Comparison of ENCODE assay signal across 8 cellular contexts in the genomic region with DNA sequence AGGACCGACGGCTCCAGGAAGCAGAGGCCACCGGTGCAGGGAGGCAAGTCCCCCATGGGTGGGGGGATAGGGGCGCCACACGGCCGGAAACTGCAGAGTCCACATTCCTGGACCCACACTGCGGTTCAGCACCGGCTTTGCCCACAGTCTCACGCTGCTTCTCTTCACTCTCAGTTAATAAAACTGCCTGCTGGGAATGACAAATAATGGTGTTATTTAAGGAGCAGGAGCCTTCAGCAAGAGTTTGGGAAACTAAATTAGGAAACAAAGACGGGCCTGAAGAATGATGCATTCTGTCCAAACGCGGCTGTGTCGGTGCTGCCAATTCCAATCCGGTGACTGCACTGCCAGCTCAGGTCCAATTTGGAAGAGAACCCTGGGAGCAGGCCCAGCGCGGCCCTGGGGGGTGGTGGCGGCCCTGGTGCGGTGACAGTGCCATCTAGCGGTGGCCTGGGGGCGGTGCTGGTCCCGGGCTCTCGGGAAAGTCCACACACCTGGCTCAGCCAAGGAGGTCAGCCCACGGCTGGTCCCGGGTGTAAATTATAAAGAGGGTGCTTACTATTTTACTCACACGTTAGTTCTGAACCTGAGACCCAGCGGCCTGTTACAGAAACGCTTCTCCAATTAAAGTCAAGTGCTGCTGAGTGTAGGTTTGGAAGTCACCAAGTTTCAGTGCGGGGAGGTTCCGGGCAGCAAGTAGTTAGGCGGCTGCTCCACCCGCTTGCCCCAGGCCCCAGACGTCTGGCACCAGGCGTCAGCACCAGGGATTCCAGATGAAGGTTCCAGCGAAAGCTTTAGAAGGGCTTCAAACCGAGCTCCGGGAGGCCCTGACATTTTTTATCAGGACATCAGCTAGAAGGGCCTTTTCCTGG.
DNase-seq lines count a peak whose midpoint lies in the region; ATAC-seq, FAIRE-seq and TF ChIP-seq lines count a peak whose summit lies in the region.

No MANE protein-coding gene starts in this region.

- H3K4me3 ChIP-seq in mesendoderm (ENCODE audit: low read length): no peak overlapping the region

- no peak overlapping the region for H3K4ac ChIP-seq in mesendoderm (ENCODE audit: low read depth, low read length)

- no peak overlapping the region for H2BK15ac ChIP-seq in mesendoderm (replicated peaks; ENCODE audit: low read depth)

- no peaks in the 10 kb centered on the region for H3K36me3 ChIP-seq in mesendoderm (ENCODE audit: control insufficient read depth, insufficient read depth, low read length)

- no peak overlapping the region for H3K18ac ChIP-seq in mesendoderm (ENCODE audit: low read length)

- no peak overlapping the region for H3K23ac ChIP-seq in mesendoderm (ENCODE audit: low read length)

- no peaks in the 10 kb centered on the region for H3K4me1 Mint-ChIP-seq in activated CD4-positive, alpha-beta memory T cell treated with anti-CD3 and anti-CD28 coated beads, Interleukin-2, amount 10 ng/mL, durations not matched to agents 7 days and 5 days
- peaks cover 0 to 3% of the 10 kb centered on the region in 2 donors for H3K4me1 Mint-ChIP-seq in effector memory CD8-positive, alpha-beta T cell (ENCODE audit: low read depth in 2 of 2)

- H2BK120ac ChIP-seq in mesendoderm (ENCODE audit: low read depth, low read length): no peak overlapping the region

- no peaks in the 10 kb centered on the region for H3K79me1 ChIP-seq in mesendoderm (ENCODE audit: low read length)

- no peaks in the 10 kb centered on the region for H3K27me3 Mint-ChIP-seq in activated CD4-positive, alpha-beta memory T cell treated with anti-CD3 and anti-CD28 coated beads, Interleukin-2, amount 10 ng/mL, durations not matched to agents 7 days and 5 days
- no peaks in the 10 kb centered on the region for H3K27me3 Mint-ChIP-seq in effector memory CD8-positive, alpha-beta T cell

- no peak overlapping the region for H2AK5ac ChIP-seq in mesendoderm (ENCODE audit: low read length)

- no peak for TF ChIP-seq POLR2A in GM12891 (IDR thresholded peaks at IDR 0.05; ENCODE audit: low read depth, low read length)

- peak overlapping the region; percentile 30 for H3K56ac ChIP-seq in mesendoderm (ENCODE audit: low read length)

- POLR2A ChIA-PET in HEK293T (lab: Yijun Ruan, JAX): no interaction called here
- POLR2A ChIA-PET in activated CD4-positive, alpha-beta memory T cell treated with anti-CD3 and anti-CD28 coated beads, Interleukin-2, amount 10 ng/mL, durations not matched to agents 7 days and 5 days (lab: Charles Lee): no interaction called here

- H2BK5ac ChIP-seq in mesendoderm (ENCODE audit: low read length): no peak overlapping the region

- no peak overlapping the region for H3K27ac Mint-ChIP-seq in activated CD4-positive, alpha-beta memory T cell treated with anti-CD3 and anti-CD28 coated beads, Interleukin-2, amount 10 ng/mL, durations not matched to agents 7 days and 5 days
- H3K27ac Mint-ChIP-seq in effector memory CD8-positive, alpha-beta T cell: no peak overlapping the region

- ATAC-seq in effector memory CD8-positive, alpha-beta T cell (replicated peaks): peak; percentile 68
- no peak for ATAC-seq in GM18873 (IDR thresholded peaks at IDR 0.05; ENCODE audit: low FRiP score, unreplicated experiment)

- H3K9ac ChIP-seq in mesendoderm (ENCODE audit: low read length): peak overlapping the region; percentile 40

- H3K27me3 ChIP-seq in mesendoderm (ENCODE audit: insufficient read depth, low read length, poor library complexity): no peaks in the 10 kb centered on the region

- DNase-seq in GM12891 (ENCODE audit: insufficient read length, low spot score) (peak; percentile 87), HEK293T (ENCODE audit: extremely low spot score) (peak; percentile 85), NCI-H146 treated with DMSO at 0.1 percent for 48 hours (lab: John Stamatoyannopoulos, UW; ENCODE audit: unreplicated experiment) (peak; percentile 0), mesendoderm (peak; percentile 85)
- DNase-seq in activated CD4-positive, alpha-beta memory T cell treated with anti-CD3 and anti-CD28 coated beads, Interleukin-2, amount 10 ng/mL, durations not matched to agents 7 days and 5 days: peak; percentile 44
- DNase-seq in effector memory CD8-positive, alpha-beta T cell: peak; percentile 9 to 21 (median 17)
- DNase-seq in stimulated activated CD8-positive, alpha-beta memory T cell treated with anti-CD3 and anti-CD28 coated beads, Interleukin-12 subunit alpha, Interleukin-12 subunit beta, amount 100 ng/mL, for 1 hour (ENCODE audit: low read depth): peak; percentile 35

- no peak overlapping the region for H3K4me2 ChIP-seq in mesendoderm (ENCODE audit: low read length)

- no peak overlapping the region for H4K8ac ChIP-seq in mesendoderm (ENCODE audit: low read depth, low read length)

- no peak overlapping the region for H3K4me3 Mint-ChIP-seq in activated CD4-positive, alpha-beta memory T cell treated with anti-CD3 and anti-CD28 coated beads, Interleukin-2, amount 10 ng/mL, durations not matched to agents 7 days and 5 days
- no peak overlapping the region for H3K4me3 Mint-ChIP-seq in effector memory CD8-positive, alpha-beta T cell

- no peaks in the 10 kb centered on the region for H3K9me3 Mint-ChIP-seq in activated CD4-positive, alpha-beta memory T cell treated with anti-CD3 and anti-CD28 coated beads, Interleukin-2, amount 10 ng/mL, durations not matched to agents 7 days and 5 days
- no peaks in the 10 kb centered on the region for H3K9me3 Mint-ChIP-seq in effector memory CD8-positive, alpha-beta T cell

- no CpG with 5 or more reads among the region's 36 CpGs for WGBS in mesendoderm (ENCODE audit: extremely low coverage, insufficient coverage, low lambda C conversion rate)

- H3K79me2 ChIP-seq in mesendoderm (ENCODE audit: control insufficient read depth, insufficient read depth, low read length): no peaks in the 10 kb centered on the region

- peak overlapping the region; percentile 39 for H4K5ac ChIP-seq in mesendoderm (ENCODE audit: low read length)

- FAIRE-seq in GM12891 (lab: Jason Lieb, UNC): peak; percentile 76

- no peak overlapping the region for H3K27ac ChIP-seq in mesendoderm (ENCODE audit: low read depth, low read length)

- no peaks in the 10 kb centered on the region for H3K36me3 Mint-ChIP-seq in activated CD4-positive, alpha-beta memory T cell treated with anti-CD3 and anti-CD28 coated beads, Interleukin-2, amount 10 ng/mL, durations not matched to agents 7 days and 5 days (ENCODE audit: low read depth)
- H3K36me3 Mint-ChIP-seq in effector memory CD8-positive, alpha-beta T cell (ENCODE audit: insufficient read depth): no peaks in the 10 kb centered on the region

- no peaks in the 10 kb centered on the region for H3K4me1 ChIP-seq in mesendoderm (ENCODE audit: control insufficient read depth, low read depth, low read length)

- CTCF ChIA-PET in HEK293T (lab: Yijun Ruan, JAX): interaction anchor here (0.6 to 1.6 kb wide), 7 partner anchors 8 to 267 kb away, joined by 3 to 8 read pairs (median 3); no protein-coding TSS in a partner anchor
- CTCF ChIA-PET in activated CD4-positive, alpha-beta memory T cell treated with anti-CD3 and anti-CD28 coated beads, Interleukin-2, amount 10 ng/mL, durations not matched to agents 7 days and 5 days (lab: Charles Lee): interaction anchor here (0.6 to 1.6 kb wide), 7 partner anchors 8 to 1281 kb away, joined by 3 to 9 read pairs (median 4); no protein-coding TSS in a partner anchor

TF ChIP-seq in GM12891, 5 proteins besides CTCF, POLR2A, EP300 and RAD21:
- no peak for TF ChIP-seq POLR2AphosphoS5 (IDR thresholded peaks at IDR 0.05; ENCODE audit: low read depth, low read length)
- no peak for TF ChIP-seq TAF1 (IDR thresholded peaks at IDR 0.05; ENCODE audit: low read depth, low read length)
- no peak for TF ChIP-seq SPI1 (IDR thresholded peaks at IDR 0.05; ENCODE audit: low read depth, low read length)
- TF ChIP-seq PAX5 (IDR thresholded peaks at IDR 0.05; ENCODE audit: insufficient read depth, low read length, severe bottlenecking): no peak
- no peak for TF ChIP-seq POU2F2 (IDR thresholded peaks at IDR 0.05; ENCODE audit: low read depth, low read length)
TF ChIP-seq in GM12891: peak in this region for 0.

TF ChIP-seq in HEK293T, 16 proteins besides CTCF, POLR2A, EP300 and RAD21:
- TF ChIP-seq, protein P1, sequence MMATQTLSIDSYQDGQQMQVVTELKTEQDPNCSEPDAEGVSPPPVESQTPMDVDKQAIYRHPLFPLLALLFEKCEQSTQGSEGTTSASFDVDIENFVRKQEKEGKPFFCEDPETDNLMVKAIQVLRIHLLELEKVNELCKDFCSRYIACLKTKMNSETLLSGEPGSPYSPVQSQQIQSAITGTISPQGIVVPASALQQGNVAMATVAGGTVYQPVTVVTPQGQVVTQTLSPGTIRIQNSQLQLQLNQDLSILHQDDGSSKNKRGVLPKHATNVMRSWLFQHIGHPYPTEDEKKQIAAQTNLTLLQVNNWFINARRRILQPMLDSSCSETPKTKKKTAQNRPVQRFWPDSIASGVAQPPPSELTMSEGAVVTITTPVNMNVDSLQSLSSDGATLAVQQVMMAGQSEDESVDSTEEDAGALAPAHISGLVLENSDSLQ (IDR thresholded peaks at IDR 0.05): peak; percentile 24; the same call in 1 of the 2 replicates
- TF ChIP-seq FOXK2 (IDR thresholded peaks at IDR 0.05): no peak

Comparison
In these comparisons a context has a peak if more than half of its experiments do, and no peak if none do; other contexts are left out.
1. DNase-seq: peak in every context shown above with its lines; median percentile 87 in GM12891; 85 in HEK293T; 85 in mesendoderm; 44 in activated CD4-positive, alpha-beta memory T cell treated with anti-CD3 and anti-CD28 coated beads, Interleukin-2, amount 10 ng/mL, durations not matched to agents 7 days and 5 days; 35 in stimulated activated CD8-positive, alpha-beta memory T cell treated with anti-CD3 and anti-CD28 coated beads, Interleukin-12 subunit alpha, Interleukin-12 subunit beta, amount 100 ng/mL, for 1 hour; 17 in effector memory CD8-positive, alpha-beta T cell; 0 in NCI-H146 treated with DMSO at 0.1 percent for 48 hours.